17 cellular contexts compared by ENCODE assay signal in the genomic region with DNA sequence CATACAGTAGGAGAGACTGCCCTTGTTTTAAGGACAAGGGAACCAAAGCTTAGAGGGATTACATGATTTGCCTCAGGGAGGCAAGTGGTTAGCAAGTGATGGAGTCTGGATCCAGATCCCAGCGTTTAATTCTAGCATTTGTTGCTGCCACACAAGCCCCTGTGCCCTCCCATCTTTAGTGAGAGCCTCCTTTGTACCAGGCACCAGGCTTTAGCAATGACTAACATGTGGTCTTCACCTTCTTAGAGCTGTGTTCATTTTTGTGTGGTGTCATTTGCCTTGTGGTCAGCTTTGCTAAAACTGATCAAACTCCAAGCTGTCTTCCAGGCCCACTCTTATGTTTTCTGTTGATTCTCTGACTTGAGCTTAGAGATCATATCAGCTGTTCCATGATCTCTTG.
"Had no signal": no experiment of that assay in that cellular context is flagged by ENCODE, and none has a peak within 500 bp of the region (broad histone marks: within the 10 kb centered on the region; RNA-seq: fewer than 3 reads in every experiment).

No MANE protein-coding gene starts in this region.

- ATAC-seq: mucosa of descending colon, right lobe of liver had no signal

- H3K4me3 ChIP-seq: adrenal gland, colonic mucosa, left ventricle myocardium inferior, mucosa of descending colon, psoas muscle, right lobe of liver, SK-N-MC had no signal

- H3K27ac Mint-ChIP-seq: activated CD4-positive, alpha-beta memory T cell treated with anti-CD3 and anti-CD28 coated beads for 36 hours; activated T-helper 1 cell treated with anti-CD3 and anti-CD28 coated beads, Interleukin-12 subunit alpha, Interleukin-12 subunit beta, Interleukin-2, Interleukin-4 antibody, amounts not matched to agents 30 ng/mL and 10 ng/mL and 1 ng/mL, durations not matched to agents 14 hours and 24 hours and 36 hours; nephron had no signal

- H3K9me3 ChIP-seq: adrenal gland, colonic mucosa, mucosa of descending colon, psoas muscle, right lobe of liver had no signal

- H3K4me3 Mint-ChIP-seq: activated CD4-positive, alpha-beta memory T cell treated with anti-CD3 and anti-CD28 coated beads for 36 hours; activated T-helper 1 cell treated with anti-CD3 and anti-CD28 coated beads, Interleukin-12 subunit alpha, Interleukin-12 subunit beta, Interleukin-2, Interleukin-4 antibody, amounts not matched to agents 30 ng/mL and 10 ng/mL and 1 ng/mL, durations not matched to agents 14 hours and 24 hours and 36 hours; nephron had no signal

- H3K27ac ChIP-seq: adrenal gland, colonic mucosa, left ventricle myocardium inferior, psoas muscle, right lobe of liver, SK-N-MC had no signal

- H3K36me3 ChIP-seq: adrenal gland, colonic mucosa, left ventricle myocardium inferior, right lobe of liver had no signal

- DNase-seq: activated CD4-positive, alpha-beta memory T cell treated with anti-CD3 and anti-CD28 coated beads for 36 hours; activated CD8-positive, alpha-beta memory T cell treated with anti-CD3 and anti-CD28 coated beads, Interleukin-2, amount 50 U/mL, for 48 hours; activated naive CD4-positive, alpha-beta T cell treated with Interleukin-2 at 50 U/mL for 16 hours; adrenal gland; caudate nucleus; colonic mucosa; foreskin fibroblast; hippocampal formation; left ventricle myocardium inferior; mucosa of descending colon; psoas muscle; right lobe of liver; stimulated activated CD4-positive, alpha-beta T cell treated with anti-CD3 and anti-CD28 coated beads, Interleukin-1b, Interleukin-23, amount 100 ng/mL, for 48 hours; T-helper 9 cell had no signal

- H3K27me3 ChIP-seq: colonic mucosa, right lobe of liver had no signal

- H3K4me1 ChIP-seq: adrenal gland, colonic mucosa, left ventricle myocardium inferior, psoas muscle, right lobe of liver had no signal

- H3K36me3 Mint-ChIP-seq: activated CD4-positive, alpha-beta memory T cell treated with anti-CD3 and anti-CD28 coated beads for 36 hours had no signal
